ENCODE assay signal across 7 cellular contexts in the genomic region with DNA sequence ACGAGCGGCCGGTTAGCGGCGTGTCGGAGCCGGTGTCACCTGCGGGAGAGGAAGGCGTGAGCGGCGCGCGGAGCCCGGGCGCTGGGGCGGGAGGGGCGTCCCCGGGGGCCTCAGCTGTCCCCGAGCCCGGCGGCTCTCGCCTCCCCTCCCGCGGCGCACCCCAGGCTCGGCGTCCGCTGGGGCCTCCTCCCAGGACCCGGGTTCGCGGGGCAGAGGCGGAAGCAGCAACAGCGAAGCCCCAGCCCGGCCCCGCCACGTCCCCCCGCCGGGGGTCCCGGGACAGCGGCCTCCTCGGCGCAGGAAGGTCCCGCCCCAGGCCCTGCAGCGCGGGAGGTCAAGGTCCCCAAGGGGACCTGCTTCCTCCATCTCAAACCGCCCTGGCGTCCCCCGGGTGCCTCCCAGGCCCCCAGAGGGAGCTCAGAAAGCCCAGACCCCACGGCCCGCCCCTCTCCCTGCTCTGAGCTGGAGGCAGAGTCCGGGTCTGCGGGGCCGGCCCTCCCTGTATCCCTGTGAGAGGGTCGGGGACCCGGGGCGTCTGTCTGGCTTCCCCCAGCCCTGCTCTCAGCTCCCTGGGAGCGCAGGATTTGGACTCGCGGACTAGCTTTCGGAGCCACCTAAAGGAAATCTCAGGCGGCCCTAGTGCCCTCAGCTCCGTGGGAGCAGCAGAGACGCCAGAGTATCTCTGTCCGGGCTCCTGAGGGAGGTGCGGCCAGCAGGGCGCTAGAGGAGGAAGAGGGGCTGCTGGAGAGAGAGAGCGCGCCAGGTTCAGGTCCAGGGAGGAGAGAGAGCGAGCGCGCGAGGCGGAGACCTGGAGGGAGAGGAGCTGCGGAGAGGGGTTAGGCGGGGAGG. TPM values are rescaled to one million over a fixed set of nuclear protein-coding genes. Genes with fewer than 3 reads are reported as not detected.
A peak's percentile ranks its signal among the peaks of the same experiment; 100 is the strongest.
DNase-seq lines count a peak whose midpoint lies in the region; ATAC-seq and TF ChIP-seq lines count a peak whose summit lies in the region.

No MANE protein-coding gene starts in this region.

- H4K5ac ChIP-seq in mesendoderm (ENCODE audit: low read length), result no peak overlapping the region

- H3K4me1 ChIP-seq in Karpas-422 (ENCODE audit: low read length), result peaks cover 46% of the 10 kb centered on the region
- H3K4me1 ChIP-seq in endocrine pancreas (ENCODE audit: control insufficient read depth, insufficient read depth, low read length), result no peaks in the 10 kb centered on the region
- no peaks in the 10 kb centered on the region for H3K4me1 ChIP-seq in mesendoderm (ENCODE audit: control insufficient read depth, low read depth, low read length)
- H3K4me1 ChIP-seq in testis, result peaks cover 15% of the 10 kb centered on the region

- peaks cover 48% of the 10 kb centered on the region for H4K20me1 ChIP-seq in Karpas-422 (ENCODE audit: insufficient read depth, low read depth, low read length)

- H3K4me2 ChIP-seq in Karpas-422 (ENCODE audit: low read depth, low read length, poor library complexity, severe bottlenecking) (peak overlapping the region; percentile 93), mesendoderm (ENCODE audit: low read length) (peak overlapping the region; percentile 95)

- H3K27ac ChIP-seq in Karpas-422 (ENCODE audit: low read length), result peak overlapping the region; percentile 74
- H3K27ac ChIP-seq in mesendoderm (ENCODE audit: low read depth, low read length), result no peak overlapping the region
- peak overlapping the region; percentile 50 to 59 for H3K27ac ChIP-seq in testis

- no peak overlapping the region for H2AK5ac ChIP-seq in mesendoderm (ENCODE audit: low read length)

- no peaks in the 10 kb centered on the region for H3K9me2 ChIP-seq in Karpas-422 (replicated peaks; ENCODE audit: insufficient read depth, low read length)

- H3K4me3 ChIP-seq in Karpas-422 (ENCODE audit: low read length) (peak overlapping the region; percentile 91), WI38 (ENCODE audit: low read depth, low read length) (peak overlapping the region; percentile 80), endocrine pancreas (ENCODE audit: control insufficient read depth, insufficient read depth, low read length) (no peak overlapping the region), mesendoderm (ENCODE audit: low read length) (peak overlapping the region; percentile 60), testis (peak overlapping the region; percentile 83 to 91)

- no peak for TF ChIP-seq POLR2A in testis (IDR thresholded peaks at IDR 0.05)

- TF ChIP-seq CTCF in WI38 (IDR thresholded peaks at IDR 0.05; ENCODE audit: low read depth, low read length), result no peak
- no peak for TF ChIP-seq CTCF in testis (IDR thresholded peaks at IDR 0.05)

- no peak overlapping the region for H3K4ac ChIP-seq in mesendoderm (ENCODE audit: low read depth, low read length)

- H3K79me2 ChIP-seq in Karpas-422 (ENCODE audit: low read length) (peaks cover 23% of the 10 kb centered on the region), mesendoderm (ENCODE audit: control insufficient read depth, insufficient read depth, low read length) (no peaks in the 10 kb centered on the region)

- peak overlapping the region; percentile 90 for H3K56ac ChIP-seq in mesendoderm (ENCODE audit: low read length)

- H3K27me3 ChIP-seq in Karpas-422 (ENCODE audit: low read length) (no peaks in the 10 kb centered on the region), endocrine pancreas (ENCODE audit: control insufficient read depth, insufficient read depth, low read length) (no peaks in the 10 kb centered on the region), mesendoderm (ENCODE audit: insufficient read depth, low read length, poor library complexity) (peaks cover 17% of the 10 kb centered on the region), testis (no peaks in the 10 kb centered on the region)

- H2BK15ac ChIP-seq in mesendoderm (replicated peaks; ENCODE audit: low read depth), result no peak overlapping the region

- H2BK5ac ChIP-seq in mesendoderm (ENCODE audit: low read length), result no peak overlapping the region

- H2AFZ ChIP-seq in Karpas-422 (ENCODE audit: low read length), result no peak overlapping the region

- H4K8ac ChIP-seq in mesendoderm (ENCODE audit: low read depth, low read length), result no peak overlapping the region

- intact Hi-C loops in testis (cut with DNase I; ENCODE audit: low total_unique reads), result no loop called here

- H3K23ac ChIP-seq in mesendoderm (ENCODE audit: low read length), result peak overlapping the region; percentile 6

- no CpG with 5 or more reads among the region's 75 CpGs for WGBS in mesendoderm (ENCODE audit: extremely low coverage, insufficient coverage, low lambda C conversion rate)
- 0 to 1% methylated on average over 28 to 35 of the region's 75 CpGs for WGBS in testis, 2 donors

- H3K9me3 ChIP-seq in Karpas-422 (ENCODE audit: low read length) (no peaks in the 10 kb centered on the region), endocrine pancreas (ENCODE audit: control insufficient read depth, low read length) (no peaks in the 10 kb centered on the region), testis (no peaks in the 10 kb centered on the region)

- H2BK120ac ChIP-seq in mesendoderm (ENCODE audit: low read depth, low read length), result no peak overlapping the region

- H3K36me3 ChIP-seq in Karpas-422 (ENCODE audit: insufficient read depth, low read length) (peaks cover 10% of the 10 kb centered on the region; the same call in 1 of the 2 replicates), endocrine pancreas (ENCODE audit: control insufficient read depth, insufficient read depth, low read length) (no peaks in the 10 kb centered on the region), mesendoderm (ENCODE audit: control insufficient read depth, insufficient read depth, low read length) (no peaks in the 10 kb centered on the region), testis (ENCODE audit: low read depth, missing control alignments) (no peaks in the 10 kb centered on the region)

- H3K9ac ChIP-seq in Karpas-422 (ENCODE audit: low read length) (peak overlapping the region; percentile 90), endocrine pancreas (ENCODE audit: control insufficient read depth, insufficient read depth, low read length) (peak overlapping the region; percentile 47), mesendoderm (ENCODE audit: low read length) (peak overlapping the region; percentile 81)

- DNase-seq in HCEC 1CT (peak; percentile 13), Karpas-422 (peak; percentile 90), mesendoderm (peak; percentile 82), testis (peak; percentile 42)

- H3K79me1 ChIP-seq in mesendoderm (ENCODE audit: low read length), result no peaks in the 10 kb centered on the region

- ATAC-seq in GM18502 (IDR thresholded peaks at IDR 0.05; ENCODE audit: poor library complexity, unreplicated experiment), result peak; percentile 40

- H3K18ac ChIP-seq in mesendoderm (ENCODE audit: low read length), result no peak overlapping the region

RNA-seq across cellular contexts. Expression of a gene that starts 30.6 kb away (rescaled TPM):
- 24.4 and 39.8 TPM in 2 replicates for total RNA-seq in Karpas-422 (2014; rRNA removed; shearing (Covaris generic); ENCODE audit: low replicate concordance)
- 16.9 TPM for polyA plus RNA-seq in mesendoderm (2013, experiment 1 of 2)
- polyA plus RNA-seq in mesendoderm (2013, experiment 2 of 2), result 16.9 TPM
- 100 to 1,000 TPM; 120 to 122 TPM for total RNA-seq in testis
- polyA plus RNA-seq in testis (ENCODE audit: insufficient read depth, low read depth, low replicate concordance), result 111 TPM

RNA-seq across cellular contexts. Expression of a gene that starts 50.7 kb away (rescaled TPM):
- total RNA-seq in Karpas-422 (2014; rRNA removed; shearing (Covaris generic); ENCODE audit: low replicate concordance), result 2.0 and 3.5 TPM in 2 replicates
- polyA plus RNA-seq in mesendoderm (2013, experiment 1 of 2), result 1.1 TPM
- 1.1 TPM for polyA plus RNA-seq in mesendoderm (2013, experiment 2 of 2)
- total RNA-seq in testis, result 1 to 10 TPM; 2.3 to 3.8 TPM
- polyA plus RNA-seq in testis (ENCODE audit: insufficient read depth, low read depth, low replicate concordance), result 2.6 TPM

Comparison
In these comparisons a context has a peak if more than half of its experiments do, and no peak if none do; other contexts are left out.
1. DNase-seq: peak in every context shown above with its lines; median percentile 90 in Karpas-422; 82 in mesendoderm; 42 in testis; 13 in HCEC 1CT.